ENCODE assay signal across 8 cellular contexts in genomic region chr17:50146230-50146926, GRCh38. TPM values are rescaled to one million over a fixed set of nuclear protein-coding genes. Genes with fewer than 3 reads are reported as not detected.
DNase-seq lines count a peak whose midpoint lies in the region; ATAC-seq and TF ChIP-seq lines count a peak whose summit lies in the region.

No MANE protein-coding gene starts in this region.

- H3K9me3 ChIP-seq in suprapubic skin = no peaks in the 10 kb centered on the region
- no peaks in the 10 kb centered on the region for H3K9me3 ChIP-seq in thyroid gland

- H3K4me1 ChIP-seq in suprapubic skin = peaks cover 64% of the 10 kb centered on the region
- H3K4me1 ChIP-seq in thyroid gland = peaks cover 29 to 32% of the 10 kb centered on the region in 2 donors

- peaks cover 58% of the 10 kb centered on the region for H3K36me3 Mint-ChIP-seq in activated CD4-positive, alpha-beta T cell treated with anti-CD3 and anti-CD28 coated beads, Interleukin-2, amount 10 ng/mL, durations not matched to agents 7 days and 5 days (ENCODE audit: low read depth)
- no peaks in the 10 kb centered on the region for H3K36me3 Mint-ChIP-seq in activated naive CD8-positive, alpha-beta T cell

- no peaks in the 10 kb centered on the region for H3K27me3 Mint-ChIP-seq in activated CD4-positive, alpha-beta T cell treated with anti-CD3 and anti-CD28 coated beads, Interleukin-2, amount 10 ng/mL, durations not matched to agents 7 days and 5 days
- no peaks in the 10 kb centered on the region for H3K27me3 Mint-ChIP-seq in activated naive CD8-positive, alpha-beta T cell

- H3K27me3 ChIP-seq in kidney epithelial cell (ENCODE audit: control insufficient read depth, insufficient read depth, low read length) (no peaks in the 10 kb centered on the region), suprapubic skin (no peaks in the 10 kb centered on the region), thyroid gland (no peaks in the 10 kb centered on the region)

- H3K4me3 Mint-ChIP-seq in activated CD4-positive, alpha-beta T cell treated with anti-CD3 and anti-CD28 coated beads, Interleukin-2, amount 10 ng/mL, durations not matched to agents 7 days and 5 days = peak overlapping the region; percentile 93
- peak overlapping the region; percentile 95 for H3K4me3 Mint-ChIP-seq in activated naive CD8-positive, alpha-beta T cell

- intact Hi-C loops in thyroid gland (cut with DNase I) = loop anchor here (5.0 kb wide), 1 partner anchor 34 kb away; no protein-coding TSS in a partner anchor

- TF ChIP-seq POLR2A in suprapubic skin (IDR thresholded peaks at IDR 0.05) = no peak
- TF ChIP-seq POLR2A in thyroid gland (IDR thresholded peaks at IDR 0.05) = no peak

- H3K4me1 Mint-ChIP-seq in activated CD4-positive, alpha-beta T cell treated with anti-CD3 and anti-CD28 coated beads, Interleukin-2, amount 10 ng/mL, durations not matched to agents 7 days and 5 days = peaks cover 63% of the 10 kb centered on the region
- peaks cover 67% of the 10 kb centered on the region for H3K4me1 Mint-ChIP-seq in activated naive CD8-positive, alpha-beta T cell (ENCODE audit: low read depth)

- ATAC-seq in HG03196 (IDR thresholded peaks at IDR 0.05; ENCODE audit: unreplicated experiment) = no peak
- ATAC-seq in GM21526 (IDR thresholded peaks at IDR 0.05; ENCODE audit: low FRiP score, unreplicated experiment) = no peak

- TF ChIP-seq EP300 in suprapubic skin (IDR thresholded peaks at IDR 0.05) = no peak

- peak overlapping the region; percentile 86 for H3K27ac ChIP-seq in suprapubic skin
- peak overlapping the region in 1 of 3 donors; percentile 86 for H3K27ac ChIP-seq in thyroid gland

- WGBS in suprapubic skin = 44% methylated on average over 3 of the region's 10 CpGs
- 87 to 89% methylated on average over 3 to 9 of the region's 10 CpGs for WGBS in thyroid gland, 2 donors

- H3K27ac Mint-ChIP-seq in activated CD4-positive, alpha-beta T cell treated with anti-CD3 and anti-CD28 coated beads, Interleukin-2, amount 10 ng/mL, durations not matched to agents 7 days and 5 days = peak overlapping the region; percentile 87
- peak overlapping the region; percentile 86 for H3K27ac Mint-ChIP-seq in activated naive CD8-positive, alpha-beta T cell

- H3K36me3 ChIP-seq in kidney epithelial cell (ENCODE audit: control insufficient read depth, insufficient read depth, low read length) (no peaks in the 10 kb centered on the region), suprapubic skin (peaks cover 39% of the 10 kb centered on the region), thyroid gland (peaks cover 22 to 25% of the 10 kb centered on the region in 2 donors)

- no peaks in the 10 kb centered on the region for H3K9me3 Mint-ChIP-seq in activated CD4-positive, alpha-beta T cell treated with anti-CD3 and anti-CD28 coated beads, Interleukin-2, amount 10 ng/mL, durations not matched to agents 7 days and 5 days
- no peaks in the 10 kb centered on the region for H3K9me3 Mint-ChIP-seq in activated naive CD8-positive, alpha-beta T cell (ENCODE audit: low read depth)

- POLR2A ChIA-PET in activated CD4-positive, alpha-beta T cell treated with anti-CD3 and anti-CD28 coated beads, Interleukin-2, amount 10 ng/mL, durations not matched to agents 7 days and 5 days (lab: Charles Lee) = interaction anchor here (0.6 kb wide), 1 partner anchor 16 kb away, joined by 5 read pairs; no protein-coding TSS in a partner anchor

- no peak overlapping the region for H3K4me3 ChIP-seq in kidney epithelial cell (ENCODE audit: low read depth, low read length)
- H3K4me3 ChIP-seq in suprapubic skin = peak overlapping the region; percentile 84
- H3K4me3 ChIP-seq in thyroid gland (replicated peaks in 1 of 3) = no peak overlapping the region

- CTCF ChIA-PET in activated CD4-positive, alpha-beta T cell treated with anti-CD3 and anti-CD28 coated beads, Interleukin-2, amount 10 ng/mL, durations not matched to agents 7 days and 5 days (lab: Charles Lee) = interaction anchor here (0.9 to 3.0 kb wide), 9 partner anchors 9 to 58 kb away, joined by 3 to 18 read pairs (median 4); partner anchors contain the start of gene SAMD14

- TF ChIP-seq CTCF in kidney epithelial cell (IDR thresholded peaks at IDR 0.05; ENCODE audit: insufficient read depth, low read length, poor library complexity, severe bottlenecking) (peak; percentile 1), suprapubic skin (IDR thresholded peaks at IDR 0.05) (peak in 1 of 2 donors; percentile 11), thyroid gland (IDR thresholded peaks at IDR 0.05) (no peak)

- no peak for DNase-seq in activated CD4-positive, alpha-beta T cell treated with anti-CD3 and anti-CD28 coated beads, Interleukin-2, amount 10 ng/mL, durations not matched to agents 7 days and 5 days
- no peak for DNase-seq in activated CD4-positive, alpha-beta T cell treated with anti-CD3 and anti-CD28 coated beads, Interleukin-2, amount 50 U/mL, for 4 hours
- DNase-seq in kidney epithelial cell (ENCODE audit: low read depth) = no peak
- peak in 1 of 2 donors; percentile 67 for DNase-seq in suprapubic skin (ENCODE audit: low spot score in 2 of 2)
- DNase-seq in thyroid gland = no peak

RNA-seq across cellular contexts. Expression of gene PPP1R9B, which starts 4.1 kb away (rescaled TPM):
- 100 to 1,000 TPM; 110 to 117 TPM for total RNA-seq in activated CD4-positive, alpha-beta T cell treated with anti-CD3 and anti-CD28 coated beads, Interleukin-2, amount 10 ng/mL, durations not matched to agents 7 days and 5 days
- 35.2 and 38.2 TPM in 2 replicates for total RNA-seq in kidney epithelial cell
- 10 to 100 TPM; 21.5 to 26.2 (median 23.7) TPM for total RNA-seq in suprapubic skin
- 10 to 100 TPM; 28.6 to 37.2 (median 31.9) TPM for total RNA-seq in thyroid gland

RNA-seq across cellular contexts. Expression of gene SAMD14, which starts 16.4 kb away (rescaled TPM):
- total RNA-seq in activated CD4-positive, alpha-beta T cell treated with anti-CD3 and anti-CD28 coated beads, Interleukin-2, amount 10 ng/mL, durations not matched to agents 7 days and 5 days = under 1 TPM; 0.07 to 0.23 TPM
- total RNA-seq in kidney epithelial cell (13.3 and 14.7 TPM in 2 replicates), suprapubic skin (under 1 TPM in 1 of 4 donors, not detected in 3; 0.68 TPM), thyroid gland (under 1 TPM; 0.24 to 0.81 (median 0.58) TPM)

RNA-seq across cellular contexts. Expression of gene SGCA, which starts 19.4 kb away (rescaled TPM):
- total RNA-seq in activated CD4-positive, alpha-beta T cell treated with anti-CD3 and anti-CD28 coated beads, Interleukin-2, amount 10 ng/mL, durations not matched to agents 7 days and 5 days = not detected
- not detected in 2 replicates for total RNA-seq in kidney epithelial cell
- 1 to 10 TPM; 2.1 to 5.8 (median 4.0) TPM for total RNA-seq in suprapubic skin
- 1 to 10 TPM in 1 of 4 donors, not detected in 3; 2.0 TPM for total RNA-seq in thyroid gland

RNA-seq across cellular contexts. Expression of gene PDK2, which starts 51.2 kb away (rescaled TPM):
- 10 to 100 TPM; 29.4 to 31.3 TPM for total RNA-seq in activated CD4-positive, alpha-beta T cell treated with anti-CD3 and anti-CD28 coated beads, Interleukin-2, amount 10 ng/mL, durations not matched to agents 7 days and 5 days
- total RNA-seq in kidney epithelial cell (12.7 and 14.5 TPM in 2 replicates), suprapubic skin (100 to 1,000 TPM in 2 of 4 donors, 10 to 100 TPM in 2; 33.2 to 114 (median 69.6) TPM), thyroid gland (10 to 100 TPM; 42.5 to 79.3 (median 64.5) TPM)

RNA-seq across cellular contexts. Expression of gene COL1A1, which starts 55.1 kb away (rescaled TPM):
- total RNA-seq in activated CD4-positive, alpha-beta T cell treated with anti-CD3 and anti-CD28 coated beads, Interleukin-2, amount 10 ng/mL, durations not matched to agents 7 days and 5 days = under 1 TPM; 0.31 to 0.55 TPM
- total RNA-seq in kidney epithelial cell (139 and 176 TPM in 2 replicates), suprapubic skin (10 to 100 TPM; 19.2 to 56.8 (median 33.1) TPM), thyroid gland (10 to 100 TPM; 12.2 to 57.3 (median 18.5) TPM)
